14 cellular contexts compared by ENCODE assay signal in the genomic region with DNA sequence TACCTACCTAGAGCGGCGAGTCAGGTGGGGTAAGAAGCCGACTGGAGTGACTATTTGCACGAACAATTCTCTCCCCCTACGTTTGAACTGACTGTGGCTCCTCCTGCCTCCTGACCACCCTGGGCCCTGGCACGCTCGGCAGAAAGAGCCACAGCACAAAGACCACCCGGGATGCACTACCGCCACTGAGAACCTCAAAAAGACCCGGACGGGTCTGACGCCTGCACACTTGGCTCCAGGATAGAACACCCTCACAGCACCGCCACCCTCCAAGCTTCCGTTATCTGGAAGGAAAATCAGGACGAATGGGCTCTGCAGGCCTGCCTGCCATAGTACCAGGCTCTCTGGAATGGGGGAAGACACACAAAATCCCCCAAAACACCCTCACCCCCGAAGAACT. TPM values are rescaled to one million over a fixed set of nuclear protein-coding genes. Genes with fewer than 3 reads are reported as not detected.
DNase-seq lines count a peak whose midpoint lies in the region; ATAC-seq and TF ChIP-seq lines count a peak whose summit lies in the region.
"Had no signal": no experiment of that assay in that cellular context is flagged by ENCODE, and none has a peak within 500 bp of the region (broad histone marks: within the 10 kb centered on the region; RNA-seq: fewer than 3 reads in every experiment).

No MANE protein-coding gene starts in this region.

- no peaks in the 10 kb centered on the region for H3K9me3 ChIP-seq in T-helper 17 cell (ENCODE audit: control insufficient read depth, low read length, poor library complexity, severe bottlenecking)
- H3K9me3 ChIP-seq in trophoblast cell (ENCODE audit: insufficient read depth, low read depth, low read length), result peaks cover 1% of the 10 kb centered on the region
- H3K9me3 ChIP-seq: tibial nerve had no signal

- peak overlapping the region; percentile 72 for H3K4me3 ChIP-seq in fibroblast of villous mesenchyme (ENCODE audit: low read depth, low read length)
- H3K4me3 ChIP-seq in trophoblast cell (ENCODE audit: low read depth, low read length), result no peak overlapping the region

- no peak for DNase-seq in activated CD4-positive, alpha-beta T cell treated with anti-CD3 and anti-CD28 coated beads, Interleukin-2, amount 10 ng/mL, durations not matched to agents 24 days and 14 days
- no peak for DNase-seq in activated CD4-positive, alpha-beta T cell treated with anti-CD3 and anti-CD28 coated beads for 36 hours
- no peak for DNase-seq in T-helper 17 cell
- DNase-seq in fibroblast of villous mesenchyme (ENCODE audit: low read depth), result no peak
- no peak for DNase-seq in trophoblast cell
- no peak for DNase-seq in G401 (ENCODE audit: low spot score)
- no peak for DNase-seq in NCI-H187 (lab: John Stamatoyannopoulos, UW)
- DNase-seq: activated CD4-positive, alpha-beta T cell treated with anti-CD3 and anti-CD28 coated beads, Interleukin-2, amount 50 U/mL, for 4 hours; amniotic stem cell; foreskin melanocyte; MM.1S; SW 1271 had no signal

- no peak overlapping the region for H3K23ac ChIP-seq in trophoblast cell (ENCODE audit: low read length)

- peaks cover 10% of the 10 kb centered on the region for H3K27me3 Mint-ChIP-seq in activated CD4-positive, alpha-beta T cell treated with anti-CD3 and anti-CD28 coated beads, Interleukin-2, amount 10 ng/mL, durations not matched to agents 24 days and 14 days
- H3K27me3 Mint-ChIP-seq in activated CD4-positive, alpha-beta T cell treated with anti-CD3 and anti-CD28 coated beads for 36 hours, result no peaks in the 10 kb centered on the region
- no peaks in the 10 kb centered on the region for H3K27me3 Mint-ChIP-seq in T-helper 17 cell

- CTCF ChIA-PET in activated CD4-positive, alpha-beta T cell treated with anti-CD3 and anti-CD28 coated beads for 36 hours (lab: Charles Lee), result interaction anchor here (1.3 kb wide), 1 partner anchor 50 kb away, joined by 4 read pairs; no protein-coding TSS in a partner anchor

- peak overlapping the region; percentile 3 for H3K4ac ChIP-seq in trophoblast cell (ENCODE audit: low read depth, low read length)

- no peak overlapping the region for H4K12ac ChIP-seq in trophoblast cell (ENCODE audit: low read depth, low read length)

- no peak overlapping the region for H3K4me2 ChIP-seq in trophoblast cell (ENCODE audit: low read length)

- ATAC-seq in activated CD4-positive, alpha-beta T cell treated with anti-CD3 and anti-CD28 coated beads for 36 hours, result no peak
- ATAC-seq in T-helper 17 cell (no peak), GM18868 (IDR thresholded peaks at IDR 0.05; ENCODE audit: unreplicated experiment) (no peak)

- H3K79me2 ChIP-seq in trophoblast cell (ENCODE audit: control insufficient read depth, insufficient read depth, low read length, poor library complexity), result peaks cover 9% of the 10 kb centered on the region

- H3K79me1 ChIP-seq in trophoblast cell (ENCODE audit: low read length), result peaks cover 3% of the 10 kb centered on the region

- peaks cover 15 to 32% of the 10 kb centered on the region in 2 experiments for H3K36me3 ChIP-seq in trophoblast cell (ENCODE audit: control insufficient read depth in 1 of 2, insufficient read depth in 2 of 2, low read length in 2 of 2)

- H3K27ac Mint-ChIP-seq in activated CD4-positive, alpha-beta T cell treated with anti-CD3 and anti-CD28 coated beads, Interleukin-2, amount 10 ng/mL, durations not matched to agents 24 days and 14 days, result no peak overlapping the region
- no peak overlapping the region for H3K27ac Mint-ChIP-seq in activated CD4-positive, alpha-beta T cell treated with anti-CD3 and anti-CD28 coated beads for 36 hours
- H3K27ac Mint-ChIP-seq in T-helper 17 cell, result peak overlapping the region; percentile 66

- H3K14ac ChIP-seq in trophoblast cell (ENCODE audit: low read length), result no peak overlapping the region

- intact Hi-C loops in activated CD4-positive, alpha-beta T cell treated with anti-CD3 and anti-CD28 coated beads, Interleukin-2, amount 10 ng/mL, durations not matched to agents 24 days and 14 days (cut with micrococcal nuclease), result loop anchor here (5.0 kb wide), 4 partner anchors 238 to 1288 kb away; partner anchors contain the start of genes GRK4, HAUS3, NOP14 and POLN
- intact Hi-C loops in activated CD4-positive, alpha-beta T cell treated with anti-CD3 and anti-CD28 coated beads for 36 hours (cut with DNase I, micrococcal nuclease), result loop anchor here (5.0 to 10.0 kb wide), 3 partner anchors 425 to 995 kb away; partner anchors contain the start of gene FAM193A (in 1 of the 2)

- H2AK5ac ChIP-seq in trophoblast cell (ENCODE audit: low read length), result no peak overlapping the region

- peaks cover 7% of the 10 kb centered on the region for H3K36me3 Mint-ChIP-seq in activated CD4-positive, alpha-beta T cell treated with anti-CD3 and anti-CD28 coated beads, Interleukin-2, amount 10 ng/mL, durations not matched to agents 24 days and 14 days (ENCODE audit: low read depth)
- peaks cover 8% of the 10 kb centered on the region for H3K36me3 Mint-ChIP-seq in activated CD4-positive, alpha-beta T cell treated with anti-CD3 and anti-CD28 coated beads for 36 hours (ENCODE audit: low read depth)
- H3K36me3 Mint-ChIP-seq in T-helper 17 cell (ENCODE audit: low read depth), result peaks cover 2% of the 10 kb centered on the region

- POLR2A ChIA-PET in activated CD4-positive, alpha-beta T cell treated with anti-CD3 and anti-CD28 coated beads for 36 hours (lab: Charles Lee), result no interaction called here

- no peak overlapping the region for H2AFZ ChIP-seq in trophoblast cell (ENCODE audit: insufficient read depth, low read length, poor library complexity)

- no peaks in the 10 kb centered on the region for H3K9me3 Mint-ChIP-seq in activated CD4-positive, alpha-beta T cell treated with anti-CD3 and anti-CD28 coated beads, Interleukin-2, amount 10 ng/mL, durations not matched to agents 24 days and 14 days
- no peaks in the 10 kb centered on the region for H3K9me3 Mint-ChIP-seq in activated CD4-positive, alpha-beta T cell treated with anti-CD3 and anti-CD28 coated beads for 36 hours (ENCODE audit: low read depth)

- no peaks in the 10 kb centered on the region for H3K27me3 ChIP-seq in trophoblast cell (ENCODE audit: insufficient read depth, low read length)
- H3K27me3 ChIP-seq: tibial nerve had no signal

- WGBS in trophoblast cell (ENCODE audit: extremely low coverage, insufficient coverage, insufficient read length), result no CpG with 5 or more reads among the region's 16 CpGs

- H2BK5ac ChIP-seq in trophoblast cell (ENCODE audit: low read depth, low read length, poor library complexity), result no peak overlapping the region

- no peak for TF ChIP-seq CTCF in fibroblast of villous mesenchyme (IDR thresholded peaks at IDR 0.05; ENCODE audit: insufficient read depth, low read depth, low read length)

- in situ Hi-C loops in G401 (cut with HindIII; ENCODE audit: low sequenced_read_pairs), result no loop called here

- H4K91ac ChIP-seq in trophoblast cell (ENCODE audit: low read depth, low read length), result no peak overlapping the region

- no peak overlapping the region for H2BK12ac ChIP-seq in trophoblast cell (ENCODE audit: low read length)

- no peak overlapping the region for H3K9ac ChIP-seq in trophoblast cell (ENCODE audit: low read length)

- H3K4me3 Mint-ChIP-seq in activated CD4-positive, alpha-beta T cell treated with anti-CD3 and anti-CD28 coated beads, Interleukin-2, amount 10 ng/mL, durations not matched to agents 24 days and 14 days, result peak overlapping the region; percentile 100
- H3K4me3 Mint-ChIP-seq in activated CD4-positive, alpha-beta T cell treated with anti-CD3 and anti-CD28 coated beads for 36 hours, result no peak overlapping the region
- H3K4me3 Mint-ChIP-seq in T-helper 17 cell, result peak overlapping the region; percentile 99

- H3K4me1 ChIP-seq in trophoblast cell (ENCODE audit: control insufficient read depth in 1 of 2, insufficient read depth in 2 of 2, low read length in 2 of 2), result peaks cover 10 to 21% of the 10 kb centered on the region in 2 experiments

- H3K4me1 Mint-ChIP-seq in activated CD4-positive, alpha-beta T cell treated with anti-CD3 and anti-CD28 coated beads, Interleukin-2, amount 10 ng/mL, durations not matched to agents 24 days and 14 days, result peaks cover 21% of the 10 kb centered on the region
- H3K4me1 Mint-ChIP-seq in activated CD4-positive, alpha-beta T cell treated with anti-CD3 and anti-CD28 coated beads for 36 hours, result peaks cover 20% of the 10 kb centered on the region
- peaks cover 33% of the 10 kb centered on the region for H3K4me1 Mint-ChIP-seq in T-helper 17 cell

- H4K8ac ChIP-seq in trophoblast cell (ENCODE audit: low read depth, low read length), result no peak overlapping the region

- H3K27ac ChIP-seq in trophoblast cell (ENCODE audit: low read depth, low read length), result no peak overlapping the region
- H3K27ac ChIP-seq: tibial nerve had no signal

- no peak overlapping the region for H2BK120ac ChIP-seq in trophoblast cell (ENCODE audit: insufficient read depth, low read length, poor library complexity)

- peak overlapping the region; percentile 6 for H3K18ac ChIP-seq in trophoblast cell (ENCODE audit: low read length)

RNA-seq across cellular contexts. Expression of gene LRPAP1, which starts 2.2 kb away (rescaled TPM):
- 76.1 and 81.6 TPM in 2 replicates for total RNA-seq in activated CD4-positive, alpha-beta T cell treated with anti-CD3 and anti-CD28 coated beads, Interleukin-2, amount 10 ng/mL, durations not matched to agents 24 days and 14 days
- 10 to 100 TPM; 50.8 to 53.4 TPM for total RNA-seq in activated CD4-positive, alpha-beta T cell treated with anti-CD3 and anti-CD28 coated beads for 36 hours
- total RNA-seq in T-helper 17 cell (10 to 100 TPM; 77.4 to 82.8 TPM), fibroblast of villous mesenchyme (21.2 and 24.8 TPM in 2 replicates)
- polyA plus RNA-seq in trophoblast cell (2013), result 118 and 123 TPM in 2 replicates
- 105 and 131 TPM in 2 replicates for total RNA-seq in G401 (2014; rRNA removed; shearing (Covaris generic))
